Comparison of ENCODE assay signal across 8 cellular contexts in genomic region chr3:123961508-123961856, GRCh38. TPM values are rescaled to one million over a fixed set of nuclear protein-coding genes. Genes with fewer than 3 reads are reported as not detected.
DNase-seq lines count a peak whose midpoint lies in the region; ATAC-seq and TF ChIP-seq lines count a peak whose summit lies in the region.

No MANE protein-coding gene starts in this region.

- intact Hi-C loops in activated naive CD4-positive, alpha-beta T cell treated with anti-CD3 and anti-CD28 coated beads for 36 hours (cut with micrococcal nuclease): loop anchor here (1.0 to 5.0 kb wide), 4 partner anchors 71 to 761 kb away; partner anchors contain the start of genes HACD2, KALRN, MYLK and SEC22A

- H3K36me3 ChIP-seq in lung (ENCODE audit: control insufficient read depth in 2 of 2, insufficient read depth in 2 of 2, low read length in 2 of 2) (no peaks in the 10 kb centered on the region), tibial nerve (no peaks in the 10 kb centered on the region)

- no peaks in the 10 kb centered on the region for H3K9me3 ChIP-seq in lung (ENCODE audit: control insufficient read depth in 2 of 2, insufficient read depth in 1 of 2, low read length in 1 of 2)
- H3K9me3 ChIP-seq in tibial nerve: no peaks in the 10 kb centered on the region

- H3K27me3 Mint-ChIP-seq in activated naive CD4-positive, alpha-beta T cell treated with anti-CD3 and anti-CD28 coated beads for 36 hours (ENCODE audit: low read depth): peaks cover 2% of the 10 kb centered on the region

- no peaks in the 10 kb centered on the region for H3K27me3 ChIP-seq in lung (ENCODE audit: control insufficient read depth, insufficient read depth)
- H3K27me3 ChIP-seq in tibial nerve: no peaks in the 10 kb centered on the region

- 4 to 6% methylated on average over 15 of the region's 15 CpGs for WGBS in lung, 2 donors
- 5 to 6% methylated on average over 15 of the region's 15 CpGs for WGBS in tibial nerve, 2 donors

- in situ Hi-C loops in astrocyte of the spinal cord (cut with HindIII; ENCODE audit: low sequenced_read_pairs): no loop called here

- CTCF ChIA-PET in activated naive CD4-positive, alpha-beta T cell treated with anti-CD3 and anti-CD28 coated beads for 36 hours (lab: Charles Lee): no interaction called here

- DNase-seq in activated naive CD4-positive, alpha-beta T cell treated with anti-CD3 and anti-CD28 coated beads for 36 hours: no peak
- no peak for DNase-seq in activated naive CD4-positive, alpha-beta T cell treated with anti-CD3 and anti-CD28 coated beads, Interleukin-2, amount 50 U/mL, for 16 hours
- DNase-seq in astrocyte of the spinal cord (ENCODE audit: low read depth, low spot score) (no peak), lung (ENCODE audit: low spot score) (no peak), tibial nerve (ENCODE audit: low spot score in 2 of 2) (no peak), GOT3 (lab: John Stamatoyannopoulos, UW) (no peak)

- H3K4me3 Mint-ChIP-seq in activated naive CD4-positive, alpha-beta T cell treated with anti-CD3 and anti-CD28 coated beads for 36 hours: peak overlapping the region; percentile 96

- H3K4me3 ChIP-seq in astrocyte of the spinal cord (ENCODE audit: low read depth, low read length) (peak overlapping the region; percentile 90), lung (peak overlapping the region; percentile 55), tibial nerve (peak overlapping the region; percentile 54 to 71 (median 67))

- no peaks in the 10 kb centered on the region for H3K4me1 ChIP-seq in lung (ENCODE audit: control insufficient read depth in 2 of 2, insufficient read depth in 2 of 2, low read length in 2 of 2)
- peaks cover 0 to 22% (median 0%) of the 10 kb centered on the region in 4 donors for H3K4me1 ChIP-seq in tibial nerve

- no peak for TF ChIP-seq POLR2A in tibial nerve (IDR thresholded peaks at IDR 0.05)

- peaks cover 4% of the 10 kb centered on the region for H3K36me3 Mint-ChIP-seq in activated naive CD4-positive, alpha-beta T cell treated with anti-CD3 and anti-CD28 coated beads for 36 hours (ENCODE audit: low read depth)

- peak overlapping the region; percentile 88 for H3K27ac Mint-ChIP-seq in activated naive CD4-positive, alpha-beta T cell treated with anti-CD3 and anti-CD28 coated beads for 36 hours

- ATAC-seq in lung (ENCODE audit: insufficient read depth, low FRiP score) (no peak), HG02798 (IDR thresholded peaks at IDR 0.05; ENCODE audit: poor library complexity, unreplicated experiment) (no peak), GM19467 (IDR thresholded peaks at IDR 0.05; ENCODE audit: unreplicated experiment) (no peak)

- H3K9me3 Mint-ChIP-seq in activated naive CD4-positive, alpha-beta T cell treated with anti-CD3 and anti-CD28 coated beads for 36 hours: no peaks in the 10 kb centered on the region

- no peak for TF ChIP-seq CTCF in astrocyte of the spinal cord (IDR thresholded peaks at IDR 0.05; ENCODE audit: low read depth, low read length)
- TF ChIP-seq CTCF in lung (IDR thresholded peaks at IDR 0.05; ENCODE audit: control extremely low read depth, extremely low read depth): no peak
- no peak for TF ChIP-seq CTCF in tibial nerve (IDR thresholded peaks at IDR 0.05)

- TF ChIP-seq EP300 in tibial nerve (IDR thresholded peaks at IDR 0.05): no peak

- peaks cover 19% of the 10 kb centered on the region for H3K4me1 Mint-ChIP-seq in activated naive CD4-positive, alpha-beta T cell treated with anti-CD3 and anti-CD28 coated beads for 36 hours (ENCODE audit: low read depth)

- H3K27ac ChIP-seq in lung (ENCODE audit: low read depth in 1 of 2, low read length in 1 of 2) (peak overlapping the region; percentile 68 to 83), tibial nerve (peak overlapping the region in 3 of 4 donors; percentile 66 to 86 (median 72))

RNA-seq across cellular contexts. Expression of gene CCDC14, which starts 0.5 kb away (rescaled TPM):
- 10 to 100 TPM; 44.8 to 48.4 TPM for total RNA-seq in activated naive CD4-positive, alpha-beta T cell treated with anti-CD3 and anti-CD28 coated beads for 36 hours
- total RNA-seq in lung: 100 to 1,000 TPM in 1 of 2 donors, 10 to 100 TPM in 1; 35.5 to 121 TPM
- polyA plus RNA-seq in lung: 10 to 100 TPM; 12.5 to 37.7 TPM
- 10 to 100 TPM; 31.5 to 41.8 (median 39.9) TPM for total RNA-seq in tibial nerve

RNA-seq across cellular contexts. Expression of gene ROPN1, which starts 30.4 kb away (rescaled TPM):
- not detected for total RNA-seq in activated naive CD4-positive, alpha-beta T cell treated with anti-CD3 and anti-CD28 coated beads for 36 hours
- total RNA-seq in lung (not detected), tibial nerve (not detected)
- polyA plus RNA-seq in lung: not detected
